Comparison of ENCODE assay signal across 1 cellular context in genomic region chr5:56979968-56980367, GRCh38.
TF ChIP-seq lines count a peak whose summit lies in the region.

No MANE protein-coding gene starts in this region.

TF ChIP-seq in GM23338, 12 proteins besides CTCF, POLR2A, EP300 and RAD21 (continued from another document):
- TF ChIP-seq, protein P1, sequence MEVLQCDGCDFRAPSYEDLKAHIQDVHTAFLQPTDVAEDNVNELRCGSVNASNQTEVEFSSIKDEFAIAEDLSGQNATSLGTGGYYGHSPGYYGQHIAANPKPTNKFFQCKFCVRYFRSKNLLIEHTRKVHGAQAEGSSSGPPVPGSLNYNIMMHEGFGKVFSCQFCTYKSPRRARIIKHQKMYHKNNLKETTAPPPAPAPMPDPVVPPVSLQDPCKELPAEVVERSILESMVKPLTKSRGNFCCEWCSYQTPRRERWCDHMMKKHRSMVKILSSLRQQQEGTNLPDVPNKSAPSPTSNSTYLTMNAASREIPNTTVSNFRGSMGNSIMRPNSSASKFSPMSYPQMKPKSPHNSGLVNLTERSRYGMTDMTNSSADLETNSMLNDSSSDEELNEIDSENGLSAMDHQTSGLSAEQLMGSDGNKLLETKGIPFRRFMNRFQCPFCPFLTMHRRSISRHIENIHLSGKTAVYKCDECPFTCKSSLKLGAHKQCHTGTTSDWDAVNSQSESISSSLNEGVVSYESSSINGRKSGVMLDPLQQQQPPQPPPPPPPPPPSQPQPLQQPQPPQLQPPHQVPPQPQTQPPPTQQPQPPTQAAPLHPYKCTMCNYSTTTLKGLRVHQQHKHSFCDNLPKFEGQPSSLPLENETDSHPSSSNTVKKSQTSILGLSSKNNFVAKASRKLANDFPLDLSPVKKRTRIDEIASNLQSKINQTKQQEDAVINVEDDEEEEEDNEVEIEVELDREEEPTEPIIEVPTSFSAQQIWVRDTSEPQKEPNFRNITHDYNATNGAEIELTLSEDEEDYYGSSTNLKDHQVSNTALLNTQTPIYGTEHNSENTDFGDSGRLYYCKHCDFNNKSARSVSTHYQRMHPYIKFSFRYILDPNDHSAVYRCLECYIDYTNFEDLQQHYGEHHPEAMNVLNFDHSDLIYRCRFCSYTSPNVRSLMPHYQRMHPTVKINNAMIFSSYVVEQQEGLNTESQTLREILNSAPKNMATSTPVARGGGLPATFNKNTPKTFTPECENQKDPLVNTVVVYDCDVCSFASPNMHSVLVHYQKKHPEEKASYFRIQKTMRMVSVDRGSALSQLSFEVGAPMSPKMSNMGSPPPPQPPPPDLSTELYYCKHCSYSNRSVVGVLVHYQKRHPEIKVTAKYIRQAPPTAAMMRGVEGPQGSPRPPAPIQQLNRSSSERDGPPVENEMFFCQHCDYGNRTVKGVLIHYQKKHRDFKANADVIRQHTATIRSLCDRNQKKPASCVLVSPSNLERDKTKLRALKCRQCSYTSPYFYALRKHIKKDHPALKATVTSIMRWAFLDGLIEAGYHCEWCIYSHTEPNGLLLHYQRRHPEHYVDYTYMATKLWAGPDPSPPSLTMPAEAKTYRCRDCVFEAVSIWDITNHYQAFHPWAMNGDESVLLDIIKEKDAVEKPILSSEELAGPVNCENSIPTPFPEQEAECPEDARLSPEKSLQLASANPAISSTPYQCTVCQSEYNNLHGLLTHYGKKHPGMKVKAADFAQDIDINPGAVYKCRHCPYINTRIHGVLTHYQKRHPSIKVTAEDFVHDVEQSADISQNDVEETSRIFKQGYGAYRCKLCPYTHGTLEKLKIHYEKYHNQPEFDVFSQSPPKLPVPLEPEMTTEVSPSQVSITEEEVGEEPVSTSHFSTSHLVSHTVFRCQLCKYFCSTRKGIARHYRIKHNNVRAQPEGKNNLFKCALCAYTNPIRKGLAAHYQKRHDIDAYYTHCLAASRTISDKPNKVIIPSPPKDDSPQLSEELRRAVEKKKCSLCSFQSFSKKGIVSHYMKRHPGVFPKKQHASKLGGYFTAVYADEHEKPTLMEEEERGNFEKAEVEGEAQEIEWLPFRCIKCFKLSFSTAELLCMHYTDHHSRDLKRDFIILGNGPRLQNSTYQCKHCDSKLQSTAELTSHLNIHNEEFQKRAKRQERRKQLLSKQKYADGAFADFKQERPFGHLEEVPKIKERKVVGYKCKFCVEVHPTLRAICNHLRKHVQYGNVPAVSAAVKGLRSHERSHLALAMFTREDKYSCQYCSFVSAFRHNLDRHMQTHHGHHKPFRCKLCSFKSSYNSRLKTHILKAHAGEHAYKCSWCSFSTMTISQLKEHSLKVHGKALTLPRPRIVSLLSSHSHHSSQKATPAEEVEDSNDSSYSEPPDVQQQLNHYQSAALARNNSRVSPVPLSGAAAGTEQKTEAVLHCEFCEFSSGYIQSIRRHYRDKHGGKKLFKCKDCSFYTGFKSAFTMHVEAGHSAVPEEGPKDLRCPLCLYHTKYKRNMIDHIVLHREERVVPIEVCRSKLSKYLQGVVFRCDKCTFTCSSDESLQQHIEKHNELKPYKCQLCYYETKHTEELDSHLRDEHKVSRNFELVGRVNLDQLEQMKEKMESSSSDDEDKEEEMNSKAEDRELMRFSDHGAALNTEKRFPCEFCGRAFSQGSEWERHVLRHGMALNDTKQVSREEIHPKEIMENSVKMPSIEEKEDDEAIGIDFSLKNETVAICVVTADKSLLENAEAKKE (CRISPR knock-in tag; IDR thresholded peaks at IDR 0.05), result no peak
- TF ChIP-seq JUNB (IDR thresholded peaks at IDR 0.05; ENCODE audit: unreplicated experiment) (no peak), ZNF114 (CRISPR knock-in tag; IDR thresholded peaks at IDR 0.05) (no peak), EZH2phosphoT487 (IDR thresholded peaks at IDR 0.05; ENCODE audit: unreplicated experiment) (no peak)
